In genomic region chr7:71311576-71311975, GRCh38 we compare ENCODE assay signal across 30 cellular contexts.
"Had no signal": no experiment of that assay in that cellular context is flagged by ENCODE, and none has a peak within 500 bp of the region (broad histone marks: within the 10 kb centered on the region; RNA-seq: fewer than 3 reads in every experiment).

No MANE protein-coding gene starts in this region.

- H3K27ac Mint-ChIP-seq: activated CD4-positive, alpha-beta T cell treated with anti-CD3 and anti-CD28 coated beads for 36 hours; activated naive CD8-positive, alpha-beta T cell; activated T-helper 2 cell treated with anti-CD3 and anti-CD28 coated beads, Interferon-gamma antibody, Interleukin-2, Interleukin-4, amounts not matched to agents 10 μg/mL and 5 μg/mL and 100 μg/mL, durations not matched to agents 14 hours and 24 hours and 36 hours; dendritic cell treated with granulocyte-macrophage colony-stimulating factor and Interleukin-4, amounts not matched to agents 40 ng/mL and 50 ng/mL, for 4 days; immature natural killer cell; mesothelial cell of epicardium; natural killer cell treated with Interleukin-12 subunit alpha and Interleukin-12 subunit beta and Interleukin-15 and Interleukin-18, amount 100 ng/mL, for 72 hours; stimulated activated naive CD8-positive, alpha-beta T cell treated with anti-CD3 and anti-CD28 coated beads, Interleukin-15, Interleukin-2, amounts not matched to agents 100 ng/mL and 50 ng/mL, for 24 hours had no signal

- H3K27me3 Mint-ChIP-seq: activated CD4-positive, alpha-beta T cell treated with anti-CD3 and anti-CD28 coated beads for 36 hours; activated naive CD8-positive, alpha-beta T cell; dendritic cell treated with granulocyte-macrophage colony-stimulating factor and Interleukin-4, amounts not matched to agents 40 ng/mL and 50 ng/mL, for 4 days; natural killer cell treated with Interleukin-12 subunit alpha and Interleukin-12 subunit beta and Interleukin-15 and Interleukin-18, amount 100 ng/mL, for 72 hours; stimulated activated naive CD8-positive, alpha-beta T cell treated with anti-CD3 and anti-CD28 coated beads, Interleukin-15, Interleukin-2, amounts not matched to agents 100 ng/mL and 50 ng/mL, for 24 hours had no signal

- H3K79me2 ChIP-seq: hepatocyte had no signal

- H3K36me3 ChIP-seq: adrenal gland, cardiac muscle cell, left lung, neutrophil, pancreas, transverse colon, vagina had no signal

- ATAC-seq: activated CD4-positive, alpha-beta T cell treated with anti-CD3 and anti-CD28 coated beads for 36 hours; activated T-cell treated with anti-CD3 and anti-CD28 coated beads, Interleukin-2, amount 50 U/mL, for 4 hours; foreskin keratinocyte; left lung; natural killer cell treated with Interleukin-12 subunit alpha and Interleukin-12 subunit beta and Interleukin-15 and Interleukin-18, amount 100 ng/mL, for 72 hours; pancreas; psoas muscle; right cardiac atrium; WTC11 had no signal

- H3K9me3 ChIP-seq: adrenal gland, neutrophil, pancreas, psoas muscle, transverse colon, vagina had no signal

- DNase-seq: activated CD4-positive, alpha-beta T cell treated with anti-CD3 and anti-CD28 coated beads for 36 hours; activated CD4-positive, alpha-beta T cell treated with anti-CD3 and anti-CD28 coated beads, Interleukin-2, amount 50 U/mL, for 4 hours; activated CD8-positive, alpha-beta memory T cell treated with anti-CD3 and anti-CD28 coated beads, Interleukin-2, amount 50 U/mL, for 48 hours; activated naive CD4-positive, alpha-beta T cell; activated T-cell treated with anti-CD3 and anti-CD28 coated beads, Interleukin-2, amount 50 U/mL, for 4 hours; effector CD8-positive, alpha-beta T cell; erythroblast; foreskin keratinocyte; immature natural killer cell; kidney glomerular epithelial cell; left lung; pancreas; psoas muscle; right cardiac atrium; stimulated activated CD4-positive, alpha-beta T cell treated with anti-CD3 and anti-CD28 coated beads, Interleukin-4, amount 100 ng/mL, for 4 hours; substantia nigra; T-helper 9 cell; transverse colon had no signal

- H2AFZ ChIP-seq: hepatocyte had no signal

- H3K4me2 ChIP-seq: hepatocyte had no signal

- H3K27ac ChIP-seq: adrenal gland, cardiac muscle cell, foreskin keratinocyte, hepatocyte, left lung, neutrophil, pancreas, psoas muscle, transverse colon, vagina had no signal

- H3K36me3 Mint-ChIP-seq: activated naive CD8-positive, alpha-beta T cell had no signal

- H3K4me1 Mint-ChIP-seq: activated CD4-positive, alpha-beta T cell treated with anti-CD3 and anti-CD28 coated beads for 36 hours; immature natural killer cell had no signal

- H3K4me3 ChIP-seq: adrenal gland, cardiac muscle cell, hepatocyte, left lung, pancreas, psoas muscle, transverse colon, vagina had no signal

- H3K27me3 ChIP-seq: adrenal gland, cardiac muscle cell, foreskin keratinocyte, hepatocyte, left lung, neutrophil, pancreas, transverse colon, vagina had no signal

- H3K4me1 ChIP-seq: adrenal gland, foreskin keratinocyte, pancreas, psoas muscle had no signal

- FAIRE-seq: pancreas had no signal

- H3K4me3 Mint-ChIP-seq: activated CD4-positive, alpha-beta T cell treated with anti-CD3 and anti-CD28 coated beads for 36 hours; activated naive CD8-positive, alpha-beta T cell; activated T-cell treated with anti-CD3 and anti-CD28 coated beads, Interleukin-2, amount 50 U/mL, for 4 hours; dendritic cell treated with granulocyte-macrophage colony-stimulating factor and Interleukin-4, amounts not matched to agents 40 ng/mL and 50 ng/mL, for 4 days; immature natural killer cell; mesothelial cell of epicardium; natural killer cell treated with Interleukin-12 subunit alpha and Interleukin-12 subunit beta and Interleukin-15 and Interleukin-18, amount 100 ng/mL, for 72 hours; stimulated activated naive CD8-positive, alpha-beta T cell treated with anti-CD3 and anti-CD28 coated beads, Interleukin-15, Interleukin-2, amounts not matched to agents 100 ng/mL and 50 ng/mL, for 24 hours; WTC11 had no signal
